ENCODE assay signal across 23 cellular contexts in the genomic region with DNA sequence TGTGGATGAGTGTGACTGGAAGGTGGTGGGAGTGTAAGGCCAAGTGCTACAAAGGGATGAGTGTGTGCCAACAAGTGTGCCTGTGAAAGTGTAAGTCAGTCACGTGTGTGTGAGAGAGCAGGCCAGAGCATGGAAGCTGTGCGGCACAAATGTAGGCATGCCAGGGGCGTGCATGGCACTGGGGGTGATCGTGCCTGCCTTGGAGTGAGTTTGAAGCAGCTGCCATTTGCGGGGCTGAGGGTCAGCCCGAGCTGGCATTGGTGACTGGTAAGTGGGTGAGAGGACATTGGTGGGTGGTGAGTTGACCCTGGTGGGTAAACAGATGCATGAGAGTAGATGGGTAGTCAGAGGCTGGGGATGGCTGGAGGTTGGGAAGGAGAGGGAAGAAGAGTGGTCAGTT. TPM values are rescaled to one million over a fixed set of nuclear protein-coding genes. Genes with fewer than 3 reads are reported as not detected.
"Had no signal": no experiment of that assay in that cellular context is flagged by ENCODE, and none has a peak within 500 bp of the region (broad histone marks: within the 10 kb centered on the region; RNA-seq: fewer than 3 reads in every experiment).

No MANE protein-coding gene starts in this region.

- H3K27me3 ChIP-seq: esophagus squamous epithelium, gastroesophageal sphincter, ovary, suprapubic skin, thyroid gland had no signal

- ATAC-seq: effector memory CD8-positive, alpha-beta T cell; gastroesophageal sphincter; right cardiac atrium; stimulated activated effector memory CD8-positive, alpha-beta T cell treated with anti-CD3 and anti-CD28 coated beads, Interleukin-12 subunit alpha, Interleukin-12 subunit beta, amount 100 ng/mL, for 72 hours; stimulated activated naive CD8-positive, alpha-beta T cell treated with anti-CD3 and anti-CD28 coated beads, Interleukin-15, Interleukin-2, amounts not matched to agents 100 U/mL and 50 U/mL, for 24 hours had no signal

- H3K4me1 Mint-ChIP-seq: immature natural killer cell, nephron had no signal

- H3K9me3 Mint-ChIP-seq: dendritic cell treated with granulocyte-macrophage colony-stimulating factor and Interleukin-4, amounts not matched to agents 40 ng/mL and 50 ng/mL, for 4 days; effector memory CD8-positive, alpha-beta T cell; immature natural killer cell; nephron; stimulated activated effector memory CD8-positive, alpha-beta T cell treated with anti-CD3 and anti-CD28 coated beads, Interleukin-12 subunit alpha, Interleukin-12 subunit beta, amount 100 ng/mL, for 72 hours; type B pancreatic cell had no signal

- H3K36me3 ChIP-seq: ovary had no signal

- H3K9me3 ChIP-seq: esophagus squamous epithelium, gastroesophageal sphincter, left ventricle myocardium inferior, ovary, suprapubic skin, thyroid gland had no signal

- H3K27ac Mint-ChIP-seq: dendritic cell treated with granulocyte-macrophage colony-stimulating factor and Interleukin-4, amounts not matched to agents 40 ng/mL and 50 ng/mL, for 4 days; effector memory CD8-positive, alpha-beta T cell; immature natural killer cell; nephron; stimulated activated effector memory CD8-positive, alpha-beta T cell treated with anti-CD3 and anti-CD28 coated beads, Interleukin-12 subunit alpha, Interleukin-12 subunit beta, amount 100 ng/mL, for 72 hours; type B pancreatic cell had no signal

- H3K27ac ChIP-seq: esophagus squamous epithelium, gastroesophageal sphincter, left ventricle myocardium inferior, ovary, suprapubic skin, thyroid gland had no signal

- FAIRE-seq: colon, keratinocyte had no signal

- H3K4me1 ChIP-seq: suprapubic skin, thyroid gland had no signal

- H3K4me3 Mint-ChIP-seq: dendritic cell treated with granulocyte-macrophage colony-stimulating factor and Interleukin-4, amounts not matched to agents 40 ng/mL and 50 ng/mL, for 4 days; effector memory CD8-positive, alpha-beta T cell; immature natural killer cell; nephron; stimulated activated effector memory CD8-positive, alpha-beta T cell treated with anti-CD3 and anti-CD28 coated beads, Interleukin-12 subunit alpha, Interleukin-12 subunit beta, amount 100 ng/mL, for 72 hours; type B pancreatic cell had no signal

- H3K4me2 ChIP-seq: smooth muscle cell had no signal

- DNase-seq: effector memory CD8-positive, alpha-beta T cell; esophagus squamous epithelium; foreskin fibroblast; immature natural killer cell; left ventricle myocardium inferior; mesenchymal stem cell; midbrain; ovary; stimulated activated CD4-positive, alpha-beta T cell treated with anti-CD3 and anti-CD28 coated beads, Interleukin-4, amount 100 ng/mL, for 1 hour; stimulated activated CD8-positive, alpha-beta memory T cell treated with anti-CD3 and anti-CD28 coated beads, Interleukin-4, amount 100 ng/mL, for 48 hours; stimulated activated naive CD8-positive, alpha-beta T cell treated with anti-CD3 and anti-CD28 coated beads, Interleukin-15, Interleukin-2, amounts not matched to agents 100 U/mL and 50 U/mL, for 24 hours; thyroid gland had no signal

- H3K27me3 Mint-ChIP-seq: type B pancreatic cell had no signal

- H3K36me3 Mint-ChIP-seq: immature natural killer cell; stimulated activated effector memory CD8-positive, alpha-beta T cell treated with anti-CD3 and anti-CD28 coated beads, Interleukin-12 subunit alpha, Interleukin-12 subunit beta, amount 100 ng/mL, for 72 hours had no signal

- H3K4me3 ChIP-seq: esophagus squamous epithelium, gastroesophageal sphincter, left ventricle myocardium inferior, lung, ovary, smooth muscle cell, suprapubic skin, thyroid gland had no signal

RNA-seq across cellular contexts. Expression of gene CD276, which starts 24.5 kb away (rescaled TPM):
- polyA plus RNA-seq: immature natural killer cell had no signal

RNA-seq across cellular contexts. Expression of gene INSYN1, which starts 44.5 kb away (rescaled TPM):
- polyA plus RNA-seq: immature natural killer cell had no signal
